Comparison of ENCODE assay signal across 4 cellular contexts in genomic region chr15:26186138-26186537, GRCh38.
A peak's percentile ranks its signal among the peaks of the same experiment; 100 is the strongest.
DNase-seq lines count a peak whose midpoint lies in the region; ATAC-seq, FAIRE-seq and TF ChIP-seq lines count a peak whose summit lies in the region.
"Not testable (repeated sequence)": the region's sequence is repeated elsewhere in the genome, so short reads cannot be mapped to it uniquely, and the experiment has no call there.

No MANE protein-coding gene starts in this region.

- DNase-seq in NAMALWA (ENCODE audit: low spot score), result peak; percentile 3
- DNase-seq in K562 (ENCODE audit: extremely low read depth in 1 of 4, low spot score in 3 of 4), result not testable (repeated sequence)
- peak; percentile 70 for DNase-seq in esophagus muscularis mucosa (ENCODE audit: extremely low spot score)
- DNase-seq in testis, result peak; percentile 58

- not testable (repeated sequence) for H3K79me2 ChIP-seq in K562 (ENCODE audit: control insufficient read depth, insufficient read depth, low read length)

- H2AFZ ChIP-seq in K562 (ENCODE audit: low read depth, low read length), result not testable (repeated sequence)

- not testable (repeated sequence) for H3K36me3 ChIP-seq in K562 (ENCODE audit: control insufficient read depth, insufficient read depth, low read length); esophagus muscularis mucosa; testis (ENCODE audit: low read depth, missing control alignments)

- intact Hi-C loops in K562 (cut with micrococcal nuclease) (loop anchor here (10.0 kb wide), 2 partner anchors 69 to 679 kb away; partner anchors contain the start of gene GABRA5), testis (cut with DNase I; ENCODE audit: low total_unique reads) (loop anchor here (10.0 kb wide), 1 partner anchor 49 kb away; no protein-coding TSS in a partner anchor)
- intact Hi-C loops in esophagus muscularis mucosa (cut with DNase I), result not testable (repeated sequence)

- H3K27me3 ChIP-seq in K562 (ENCODE audit: control insufficient read depth in 2 of 2, insufficient read depth in 2 of 2, low read length in 2 of 2); esophagus muscularis mucosa; testis: not testable (repeated sequence)

- TF ChIP-seq EP300 in K562 (IDR thresholded peaks at IDR 0.05; ENCODE audit: low read length); esophagus muscularis mucosa (IDR thresholded peaks at IDR 0.05): not testable (repeated sequence)

- CTCF ChIA-PET in K562 (lab: Yijun Ruan, JAX; ENCODE audit: low intra/inter-chr PET ratio), result not testable (repeated sequence)

- not testable (repeated sequence) for H3K9ac ChIP-seq in K562 (ENCODE audit: insufficient read depth in 1 of 2, low read depth in 2 of 2, low read length in 2 of 2)

- TF ChIP-seq RAD21 in K562 (CRISPR knock-in tag; conservative IDR thresholded peaks at IDR 0.05 in 1 of 2, IDR thresholded peaks at IDR 0.05 in 1 of 2), result not testable (repeated sequence)

- whole genome bisulfite sequencing in K562 (ENCODE audit: insufficient coverage, low coverage, missing lambda C conversion rate), result 11% methylated on average over 10 of the region's 10 CpGs
- 91% methylated on average over 10 of the region's 10 CpGs for WGBS in esophagus muscularis mucosa
- WGBS in testis, 2 donors, result 66 to 81% methylated on average over 10 of the region's 10 CpGs

- BruUV-seq in K562 (replicated peaks; lab: Mats Ljungman, UMichigan), result not testable (repeated sequence)

- H4K20me1 ChIP-seq in K562 (replicated peaks; ENCODE audit: control insufficient read depth, insufficient read depth, low read length), result not testable (repeated sequence)

- POLR2A ChIA-PET in K562 (lab: Yijun Ruan, JAX), result not testable (repeated sequence)

- H3K4me1 ChIP-seq in K562 (replicated peaks in 1 of 2; ENCODE audit: control insufficient read depth in 2 of 2, insufficient read depth in 2 of 2, low read length in 2 of 2); esophagus muscularis mucosa; testis: not testable (repeated sequence)

- TF ChIP-seq CTCF in K562 (IDR thresholded peaks at IDR 0.05 in 2 of 3, conservative IDR thresholded peaks at IDR 0.05 in 1 of 3; ENCODE audit: insufficient read depth in 2 of 3, low read depth in 1 of 3, low read length in 3 of 3); esophagus muscularis mucosa (IDR thresholded peaks at IDR 0.05); testis (IDR thresholded peaks at IDR 0.05): not testable (repeated sequence)

- not testable (repeated sequence) for ATAC-seq in K562

- H3K4me2 ChIP-seq in K562 (ENCODE audit: insufficient read depth, low read length), result not testable (repeated sequence)

- not testable (repeated sequence) for H3K27ac ChIP-seq in K562 (ENCODE audit: extremely low read depth, low read depth, low read length); esophagus muscularis mucosa (replicated peaks in 1 of 4); testis

- FAIRE-seq in K562 (lab: Jason Lieb, UNC), result not testable (repeated sequence)

- not testable (repeated sequence) for TF ChIP-seq POLR2A in K562 (conservative IDR thresholded peaks at IDR 0.05); esophagus muscularis mucosa (IDR thresholded peaks at IDR 0.05; ENCODE audit: low read depth); testis (IDR thresholded peaks at IDR 0.05)

- H3K4me3 ChIP-seq in K562, esophagus muscularis mucosa, testis: not testable (repeated sequence)

- in situ Hi-C loops in K562 (cut with MboI), result not testable (repeated sequence)

- H3K9me3 ChIP-seq in K562 (replicated peaks; ENCODE audit: control insufficient read depth, insufficient read depth, low read depth, low read length); esophagus muscularis mucosa; testis: not testable (repeated sequence)

- H3K9me1 ChIP-seq in K562 (ENCODE audit: control insufficient read depth, insufficient read depth, low read length), result not testable (repeated sequence)

TF ChIP-seq in K562, 482 proteins besides CTCF, POLR2A, EP300 and RAD21:
- peak; percentile 66 for TF ChIP-seq NFYB (IDR thresholded peaks at IDR 0.05; ENCODE audit: extremely low read depth, insufficient read length)
TF ChIP-seq in K562: peak in this region for 1; not testable (repeated sequence) for 481.
